15 cellular contexts compared by ENCODE assay signal in the genomic region with DNA sequence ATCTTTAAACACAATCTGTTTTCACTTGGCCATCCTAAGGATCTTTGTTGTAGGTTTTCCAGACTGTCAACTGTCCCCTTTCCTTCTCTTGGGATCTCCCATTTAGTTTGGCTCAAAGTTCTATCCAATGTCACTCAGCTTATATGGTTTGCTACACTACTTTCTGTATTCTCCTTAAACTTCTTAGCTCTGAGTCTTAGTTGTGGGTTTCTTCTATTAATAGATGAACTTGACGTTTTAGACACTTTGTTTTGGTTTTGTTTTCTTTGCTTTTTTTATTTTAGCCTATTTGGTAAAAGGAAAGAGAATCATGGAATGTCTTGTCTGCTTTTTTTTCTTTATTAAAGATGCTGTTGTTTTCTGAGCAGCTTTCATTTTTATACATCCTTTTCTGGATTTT. TPM values are rescaled to one million over a fixed set of nuclear protein-coding genes. Genes with fewer than 3 reads are reported as not detected.
A peak's percentile ranks its signal among the peaks of the same experiment; 100 is the strongest.
DNase-seq lines count a peak whose midpoint lies in the region; ATAC-seq lines count a peak whose summit lies in the region.
"Had no signal": no experiment of that assay in that cellular context is flagged by ENCODE, and none has a peak within 500 bp of the region (broad histone marks: within the 10 kb centered on the region; RNA-seq: fewer than 3 reads in every experiment).

No MANE protein-coding gene starts in this region.

- H3K4me3 Mint-ChIP-seq in CD4-positive, CD25-positive, alpha-beta regulatory T cell, result no peak overlapping the region
- peak overlapping the region; percentile 3 for H3K4me3 Mint-ChIP-seq in activated CD8-positive, alpha-beta T cell treated with anti-CD3 and anti-CD28 coated beads, Interleukin-2, amount 10 ng/mL, durations not matched to agents 7 days and 5 days
- H3K4me3 Mint-ChIP-seq in activated CD4-positive, alpha-beta memory T cell treated with anti-CD3 and anti-CD28 coated beads for 36 hours, result no peak overlapping the region

- no peak for DNase-seq in CD4-positive, CD25-positive, alpha-beta regulatory T cell
- DNase-seq in activated CD8-positive, alpha-beta T cell treated with anti-CD3 and anti-CD28 coated beads, Interleukin-2, amount 10 ng/mL, durations not matched to agents 7 days and 5 days, result no peak
- DNase-seq in glomerular visceral epithelial cell (ENCODE audit: extremely low spot score) (no peak), amniotic stem cell (lab: John Stamatoyannopoulos, UW) (no peak)
- no peak for DNase-seq in activated CD4-positive, alpha-beta memory T cell treated with anti-CD3 and anti-CD28 coated beads for 36 hours
- DNase-seq: H7, NCI-H1694 had no signal

- POLR2A ChIA-PET in activated CD8-positive, alpha-beta T cell treated with anti-CD3 and anti-CD28 coated beads, Interleukin-2, amount 10 ng/mL, durations not matched to agents 7 days and 5 days (lab: Charles Lee), result interaction anchor here (0.6 kb wide), 1 partner anchor 11 kb away, joined by 3 read pairs; a partner anchor contains a TSS
- POLR2A ChIA-PET in activated CD4-positive, alpha-beta memory T cell treated with anti-CD3 and anti-CD28 coated beads for 36 hours (lab: Charles Lee), result no interaction called here

- H3K27me3 Mint-ChIP-seq in CD4-positive, CD25-positive, alpha-beta regulatory T cell, result no peaks in the 10 kb centered on the region
- H3K27me3 Mint-ChIP-seq in activated CD8-positive, alpha-beta T cell treated with anti-CD3 and anti-CD28 coated beads, Interleukin-2, amount 10 ng/mL, durations not matched to agents 7 days and 5 days (ENCODE audit: low read depth), result no peaks in the 10 kb centered on the region
- H3K27me3 Mint-ChIP-seq in activated CD4-positive, alpha-beta memory T cell treated with anti-CD3 and anti-CD28 coated beads for 36 hours, result no peaks in the 10 kb centered on the region
- H3K27me3 Mint-ChIP-seq: CD4-positive, alpha-beta memory T cell had no signal

- H3K27ac Mint-ChIP-seq in CD4-positive, CD25-positive, alpha-beta regulatory T cell, result peak overlapping the region in 2 of 3 donors; percentile 2 to 37
- H3K27ac Mint-ChIP-seq in activated CD8-positive, alpha-beta T cell treated with anti-CD3 and anti-CD28 coated beads, Interleukin-2, amount 10 ng/mL, durations not matched to agents 7 days and 5 days, result no peak overlapping the region
- no peak overlapping the region for H3K27ac Mint-ChIP-seq in activated CD4-positive, alpha-beta memory T cell treated with anti-CD3 and anti-CD28 coated beads for 36 hours

- H3K9me3 Mint-ChIP-seq in CD4-positive, CD25-positive, alpha-beta regulatory T cell, result no peaks in the 10 kb centered on the region
- no peaks in the 10 kb centered on the region for H3K9me3 Mint-ChIP-seq in activated CD8-positive, alpha-beta T cell treated with anti-CD3 and anti-CD28 coated beads, Interleukin-2, amount 10 ng/mL, durations not matched to agents 7 days and 5 days (ENCODE audit: insufficient read depth)
- H3K9me3 Mint-ChIP-seq in activated CD4-positive, alpha-beta memory T cell treated with anti-CD3 and anti-CD28 coated beads for 36 hours, result no peaks in the 10 kb centered on the region
- H3K9me3 Mint-ChIP-seq: CD4-positive, alpha-beta memory T cell had no signal

- CTCF ChIA-PET in activated CD8-positive, alpha-beta T cell treated with anti-CD3 and anti-CD28 coated beads, Interleukin-2, amount 10 ng/mL, durations not matched to agents 7 days and 5 days (lab: Charles Lee), result interaction anchor here (0.6 to 2.9 kb wide), 17 partner anchors 10 to 898 kb away, joined by 3 to 23 read pairs (median 5); a partner anchor contains a TSS
- CTCF ChIA-PET in activated CD4-positive, alpha-beta memory T cell treated with anti-CD3 and anti-CD28 coated beads for 36 hours (lab: Charles Lee), result no interaction called here

- H3K36me3 Mint-ChIP-seq in CD4-positive, CD25-positive, alpha-beta regulatory T cell, result peaks cover 17% of the 10 kb centered on the region
- H3K36me3 Mint-ChIP-seq in activated CD8-positive, alpha-beta T cell treated with anti-CD3 and anti-CD28 coated beads, Interleukin-2, amount 10 ng/mL, durations not matched to agents 7 days and 5 days (ENCODE audit: low read depth), result peaks cover 17% of the 10 kb centered on the region
- peaks cover 8% of the 10 kb centered on the region for H3K36me3 Mint-ChIP-seq in activated CD4-positive, alpha-beta memory T cell treated with anti-CD3 and anti-CD28 coated beads for 36 hours

- no peaks in the 10 kb centered on the region for H3K27me3 ChIP-seq in CD4-positive, CD25-positive, alpha-beta regulatory T cell (ENCODE audit: control insufficient read depth, insufficient read depth, low read length)
- H3K27me3 ChIP-seq: cardiac muscle cell had no signal

- ATAC-seq in CD4-positive, CD25-positive, alpha-beta regulatory T cell (ENCODE audit: low read depth in 2 of 2), result no peak
- ATAC-seq in GM18909 (IDR thresholded peaks at IDR 0.05; ENCODE audit: poor library complexity, unreplicated experiment), result peak; percentile 58
- ATAC-seq in HG02870 (IDR thresholded peaks at IDR 0.05; ENCODE audit: unreplicated experiment), result peak; percentile 51
- no peak for ATAC-seq in activated CD8-positive, alpha-beta T cell treated with anti-CD3 and anti-CD28 coated beads, Interleukin-2, amount 10 ng/mL, durations not matched to agents 7 days and 5 days
- no peak for ATAC-seq in GM21825 (IDR thresholded peaks at IDR 0.05; ENCODE audit: unreplicated experiment)

- H3K4me1 Mint-ChIP-seq in CD4-positive, CD25-positive, alpha-beta regulatory T cell, result peaks cover 32 to 63% (median 43%) of the 10 kb centered on the region in 4 donors
- peaks cover 15% of the 10 kb centered on the region for H3K4me1 Mint-ChIP-seq in activated CD8-positive, alpha-beta T cell treated with anti-CD3 and anti-CD28 coated beads, Interleukin-2, amount 10 ng/mL, durations not matched to agents 7 days and 5 days (ENCODE audit: low read depth)
- peaks cover 43% of the 10 kb centered on the region for H3K4me1 Mint-ChIP-seq in activated CD4-positive, alpha-beta memory T cell treated with anti-CD3 and anti-CD28 coated beads for 36 hours (ENCODE audit: low read depth)

- intact Hi-C loops in activated CD4-positive, alpha-beta memory T cell treated with anti-CD3 and anti-CD28 coated beads for 36 hours (cut with micrococcal nuclease), result no loop called here

- H3K36me3 ChIP-seq in CD4-positive, CD25-positive, alpha-beta regulatory T cell (ENCODE audit: control insufficient read depth, insufficient read depth, low read length), result peaks cover 19% of the 10 kb centered on the region
- H3K36me3 ChIP-seq: cardiac muscle cell had no signal

- peak overlapping the region; percentile 23 for H3K4me3 ChIP-seq in CD4-positive, CD25-positive, alpha-beta regulatory T cell (ENCODE audit: low read depth, low read length)
- H3K4me3 ChIP-seq: cardiac muscle cell, skin epidermis had no signal

- peaks cover 9% of the 10 kb centered on the region for H3K4me1 ChIP-seq in CD4-positive, CD25-positive, alpha-beta regulatory T cell (ENCODE audit: control insufficient read depth, insufficient read depth, low read length, poor library complexity, severe bottlenecking)

- no peak overlapping the region for H3K27ac ChIP-seq in CD4-positive, CD25-positive, alpha-beta regulatory T cell (ENCODE audit: insufficient read depth, low read length, poor library complexity, severe bottlenecking)
- H3K27ac ChIP-seq: cardiac muscle cell, epithelial cell of prostate had no signal

- no peaks in the 10 kb centered on the region for H3K9me3 ChIP-seq in CD4-positive, CD25-positive, alpha-beta regulatory T cell (ENCODE audit: control insufficient read depth in 2 of 2, low read length in 2 of 2)

RNA-seq across cellular contexts. Expression of a gene that starts 11.4 kb away (rescaled TPM):
- 10.4 TPM for total RNA-seq in CD4-positive, CD25-positive, alpha-beta regulatory T cell
- 10 to 100 TPM; 10.2 to 13.3 (median 11.9) TPM for polyA plus RNA-seq in CD4-positive, CD25-positive, alpha-beta regulatory T cell
- total RNA-seq in activated CD8-positive, alpha-beta T cell treated with anti-CD3 and anti-CD28 coated beads, Interleukin-2, amount 10 ng/mL, durations not matched to agents 7 days and 5 days, result 10 to 100 TPM; 18.6 to 19.2 TPM
- 10 to 100 TPM; 22.6 to 23.0 TPM for total RNA-seq in activated CD4-positive, alpha-beta memory T cell treated with anti-CD3 and anti-CD28 coated beads for 36 hours

RNA-seq across cellular contexts. Expression of a gene that starts 49.1 kb away (rescaled TPM):
- total RNA-seq in CD4-positive, CD25-positive, alpha-beta regulatory T cell, result 31.9 TPM
- 10 to 100 TPM; 18.0 to 20.9 (median 19.5) TPM for polyA plus RNA-seq in CD4-positive, CD25-positive, alpha-beta regulatory T cell
- 10 to 100 TPM; 24.0 to 25.6 TPM for total RNA-seq in activated CD8-positive, alpha-beta T cell treated with anti-CD3 and anti-CD28 coated beads, Interleukin-2, amount 10 ng/mL, durations not matched to agents 7 days and 5 days
- total RNA-seq in activated CD4-positive, alpha-beta memory T cell treated with anti-CD3 and anti-CD28 coated beads for 36 hours, result 10 to 100 TPM; 14.0 to 15.6 TPM

RNA-seq across cellular contexts. Expression of a gene that starts 53.3 kb away (rescaled TPM):
- not detected for total RNA-seq in CD4-positive, CD25-positive, alpha-beta regulatory T cell
- not detected for polyA plus RNA-seq in CD4-positive, CD25-positive, alpha-beta regulatory T cell
- total RNA-seq in activated CD8-positive, alpha-beta T cell treated with anti-CD3 and anti-CD28 coated beads, Interleukin-2, amount 10 ng/mL, durations not matched to agents 7 days and 5 days, result not detected
- not detected for total RNA-seq in activated CD4-positive, alpha-beta memory T cell treated with anti-CD3 and anti-CD28 coated beads for 36 hours
- total RNA-seq: T-helper 1 cell treated with Interleukin-12 subunit alpha and Interleukin-12 subunit beta and Interleukin-4 antibody, amounts not matched to agents 30 ng/mL and 1 ng/mL, for 36 hours had no signal
- polyA plus RNA-seq: cardiac muscle cell had no signal

Comparison
In these comparisons a context has a peak if more than half of its experiments do, and no peak if none do; other contexts are left out.
1. ATAC-seq: peak in GM18909 (single experiment) and HG02870 (single experiment); none in CD4-positive, CD25-positive, alpha-beta regulatory T cell (0 of 2), activated CD8-positive, alpha-beta T cell treated with anti-CD3 and anti-CD28 coated beads, Interleukin-2, amount 10 ng/mL, durations not matched to agents 7 days and 5 days (single experiment) and GM21825 (single experiment).
2. H3K27ac Mint-ChIP-seq: peak in CD4-positive, CD25-positive, alpha-beta regulatory T cell (2 of 3); none in activated CD8-positive, alpha-beta T cell treated with anti-CD3 and anti-CD28 coated beads, Interleukin-2, amount 10 ng/mL, durations not matched to agents 7 days and 5 days (single experiment) and activated CD4-positive, alpha-beta memory T cell treated with anti-CD3 and anti-CD28 coated beads for 36 hours (single experiment).